ENCODE assay signal across 8 cellular contexts in the genomic region with DNA sequence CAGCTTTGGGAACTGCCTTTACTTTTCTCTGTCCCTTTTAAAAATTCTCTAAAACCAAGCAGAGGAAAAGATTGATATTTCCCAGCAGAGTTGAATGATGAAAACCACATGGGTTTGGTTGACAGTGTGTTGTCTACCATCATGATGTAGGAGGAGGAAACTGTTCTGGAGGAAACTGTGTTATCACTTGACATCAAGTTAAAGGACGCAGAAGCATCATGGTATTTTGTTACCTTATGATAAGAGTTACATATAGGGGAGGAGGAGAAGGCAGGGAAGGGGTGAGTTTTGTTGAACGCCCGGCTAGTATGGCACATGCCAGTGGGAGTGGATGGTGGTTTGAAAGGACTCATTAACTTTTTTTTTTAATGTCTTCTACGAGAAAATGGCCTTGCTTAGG. TPM values are rescaled to one million over a fixed set of nuclear protein-coding genes. Genes with fewer than 3 reads are reported as not detected.
A peak's percentile ranks its signal among the peaks of the same experiment; 100 is the strongest.
DNase-seq lines count a peak whose midpoint lies in the region; ATAC-seq, FAIRE-seq and TF ChIP-seq lines count a peak whose summit lies in the region.

No MANE protein-coding gene starts in this region.

- H3K27me3 ChIP-seq in dorsolateral prefrontal cortex = no peaks in the 10 kb centered on the region
- no peaks in the 10 kb centered on the region for H3K27me3 ChIP-seq in pancreas

- peak overlapping the region; percentile 55 to 87 (median 73) for H3K4me3 ChIP-seq in dorsolateral prefrontal cortex
- H3K4me3 ChIP-seq in pancreas = peak overlapping the region in 2 of 4 donors; percentile 63 to 74

- H3K9me3 ChIP-seq in pancreas = no peaks in the 10 kb centered on the region

- peak overlapping the region; percentile 79 to 98 (median 95) for H3K27ac ChIP-seq in dorsolateral prefrontal cortex
- H3K27ac ChIP-seq in pancreas = peak overlapping the region; percentile 78 to 92 (median 90)

- in situ Hi-C loops in Caki2 (cut with HindIII; ENCODE audit: low pct_unique_long_range_greater_than_20kb, low sequenced_read_pairs) = no loop called here

- no peak for FAIRE-seq in pancreas (lab: Jason Lieb, UNC)

- peaks cover 3 to 10% (median 6%) of the 10 kb centered on the region in 3 donors for H3K4me1 ChIP-seq in pancreas

- ATAC-seq in pancreas = no peak
- no peak for ATAC-seq in HG03457 (IDR thresholded peaks at IDR 0.05; ENCODE audit: unreplicated experiment)

- intact Hi-C loops in dorsolateral prefrontal cortex (cut with DNase I) = loop anchor here (1.0 to 5.0 kb wide), 3 partner anchors 33 to 200 kb away; partner anchors contain the start of gene EHBP1 (in 1 of the 2)
- intact Hi-C loops in pancreas (cut with DNase I) = no loop called here

- DNase-seq in Caki2 (ENCODE audit: low read depth) (peak; percentile 49), NCI-H69 (lab: John Stamatoyannopoulos, UW) (peak; percentile 43), dorsolateral prefrontal cortex (no peak), pancreas (no peak), HCEC 1CT (no peak)
- no peak for DNase-seq in activated CD4-positive, alpha-beta T cell treated with anti-CD3 and anti-CD28 coated beads for 1 hour
- DNase-seq in stimulated activated CD4-positive, alpha-beta T cell treated with anti-CD3 and anti-CD28 coated beads, Interleukin-4, amount 100 ng/mL, for 24 hours = no peak

- TF ChIP-seq CTCF in dorsolateral prefrontal cortex (IDR thresholded peaks at IDR 0.05 in 54 of 56, conservative IDR thresholded peaks at IDR 0.05 in 2 of 56; ENCODE audit: low read depth in 1 of 56, partially characterized antibody in 56 of 56) = no peak
- no peak for TF ChIP-seq CTCF in pancreas (IDR thresholded peaks at IDR 0.05)

- peaks cover 0 to 3% (median 0%) of the 10 kb centered on the region in 3 donors for H3K36me3 ChIP-seq in pancreas

- WGBS in pancreas, 2 donors = 47 to 52% methylated on average over 4 of the region's 4 CpGs

RNA-seq across cellular contexts. Expression of gene TMEM17, which starts 0.9 kb away (rescaled TPM):
- total RNA-seq in Caki2 (2014; rRNA removed; shearing (Covaris generic); ENCODE audit: low replicate concordance) = 5.4 and 5.8 TPM in 2 replicates
- total RNA-seq in dorsolateral prefrontal cortex = 1 to 10 TPM; 1.8 to 9.6 (median 5.2) TPM
- 1 to 10 TPM; 1.3 to 3.2 (median 2.4) TPM for total RNA-seq in pancreas
- 1 to 10 TPM; 1.3 to 5.8 TPM for polyA plus RNA-seq in pancreas

Comparison
In these comparisons a context has a peak if more than half of its experiments do, and no peak if none do; other contexts are left out.
1. DNase-seq: peak in Caki2 (single experiment) and NCI-H69 (single experiment); none in dorsolateral prefrontal cortex (0 of 10), pancreas (0 of 6), activated CD4-positive, alpha-beta T cell treated with anti-CD3 and anti-CD28 coated beads for 1 hour (single experiment), HCEC 1CT (single experiment) and stimulated activated CD4-positive, alpha-beta T cell treated with anti-CD3 and anti-CD28 coated beads, Interleukin-4, amount 100 ng/mL, for 24 hours (single experiment).
2. intact Hi-C loops: an anchor here in dorsolateral prefrontal cortex (1.0 to 5.0 kb wide); none called in pancreas.